In genomic region chr11:125257185-125257584, GRCh38 we compare ENCODE assay signal across 15 cellular contexts.
DNase-seq lines count a peak whose midpoint lies in the region; ATAC-seq and TF ChIP-seq lines count a peak whose summit lies in the region.
"Had no signal": no experiment of that assay in that cellular context is flagged by ENCODE, and none has a peak within 500 bp of the region (broad histone marks: within the 10 kb centered on the region; RNA-seq: fewer than 3 reads in every experiment).

No MANE protein-coding gene starts in this region.

- H3K9me3 Mint-ChIP-seq in nephron progenitor cell, result no peaks in the 10 kb centered on the region
- H3K9me3 Mint-ChIP-seq: activated naive CD8-positive, alpha-beta T cell treated with anti-CD3 and anti-CD28 coated beads, Interleukin-2, amount 50 U/mL, for 24 hours had no signal

- no peak overlapping the region for H3K4me3 Mint-ChIP-seq in nephron progenitor cell
- H3K4me3 Mint-ChIP-seq: activated naive CD8-positive, alpha-beta T cell treated with anti-CD3 and anti-CD28 coated beads, Interleukin-2, amount 50 U/mL, for 24 hours had no signal

- H3K27ac ChIP-seq in RWPE1, result no peak overlapping the region

- no peak overlapping the region for H3K27ac Mint-ChIP-seq in nephron progenitor cell
- H3K27ac Mint-ChIP-seq: activated naive CD8-positive, alpha-beta T cell treated with anti-CD3 and anti-CD28 coated beads, Interleukin-2, amount 50 U/mL, for 24 hours had no signal

- peak; percentile 26; the same call in 1 of the 2 replicates for TF ChIP-seq CTCF in LNCaP clone FGC (IDR thresholded peaks at IDR 0.05; ENCODE audit: control insufficient read depth, extremely low read depth, insufficient read depth)
- peak; percentile 24 for TF ChIP-seq CTCF in nephron progenitor cell (IDR thresholded peaks at IDR 0.05)
- no peak for TF ChIP-seq CTCF in RWPE1 (conservative IDR thresholded peaks at IDR 0.05; ENCODE audit: low read depth)

- CTCF ChIA-PET in RWPE1 (lab: Yijun Ruan, JAX), result no interaction called here

- DNase-seq in EH (ENCODE audit: low read depth) (peak; percentile 8), LNCaP clone FGC (ENCODE audit: low read depth) (no peak), cerebellum (ENCODE audit: low spot score) (peak; percentile 10), nephron progenitor cell (no peak), AG08395 (ENCODE audit: low spot score) (no peak), RWPE1 (ENCODE audit: low spot score) (no peak), amygdala (lab: John Stamatoyannopoulos, UW) (no peak)
- DNase-seq: activated naive CD8-positive, alpha-beta T cell treated with anti-CD3 and anti-CD28 coated beads, Interleukin-2, amount 50 U/mL, for 24 hours; DMS79 treated with DMSO at 0.1 percent for 48 hours; hippocampal formation; NCI-H1694 treated with DMSO at 0.1 percent for 48 hours; stimulated activated CD4-positive, alpha-beta T cell treated with anti-CD3 and anti-CD28 coated beads, Interleukin-2, amount 100 ng/mL, for 48 hours; stimulated activated naive CD4-positive, alpha-beta T cell had no signal

- no peak for ATAC-seq in HG03159 (IDR thresholded peaks at IDR 0.05; ENCODE audit: unreplicated experiment)
- ATAC-seq: activated naive CD8-positive, alpha-beta T cell treated with anti-CD3 and anti-CD28 coated beads, Interleukin-2, amount 50 U/mL, for 24 hours had no signal

- POLR2A ChIA-PET in RWPE1 (lab: Yijun Ruan, JAX; ENCODE audit: low non-redundant PET), result interaction anchor here (0.6 kb wide), 1 partner anchor 81 kb away, joined by 3 read pairs; no protein-coding TSS in a partner anchor

- H3K36me3 Mint-ChIP-seq in nephron progenitor cell (ENCODE audit: low read depth), result peaks cover 19% of the 10 kb centered on the region

- peaks cover 68% of the 10 kb centered on the region for H3K4me1 Mint-ChIP-seq in nephron progenitor cell
- H3K4me1 Mint-ChIP-seq: activated naive CD8-positive, alpha-beta T cell treated with anti-CD3 and anti-CD28 coated beads, Interleukin-2, amount 50 U/mL, for 24 hours had no signal

- H3K27me3 Mint-ChIP-seq in nephron progenitor cell (ENCODE audit: low read depth, poor library complexity), result peaks cover 8% of the 10 kb centered on the region

- no peak overlapping the region for H3K4me3 ChIP-seq in LNCaP clone FGC (ENCODE audit: low read depth, low read length)
- H3K4me3 ChIP-seq: lung had no signal

Comparison
In these comparisons a context has a peak if more than half of its experiments do, and no peak if none do; other contexts are left out.
1. DNase-seq: peak in EH (single experiment) and cerebellum (single experiment); none in LNCaP clone FGC (single experiment), nephron progenitor cell (single experiment), AG08395 (single experiment), RWPE1 (single experiment) and amygdala (0 of 56).